ENCODE assay signal across 9 cellular contexts in the genomic region with DNA sequence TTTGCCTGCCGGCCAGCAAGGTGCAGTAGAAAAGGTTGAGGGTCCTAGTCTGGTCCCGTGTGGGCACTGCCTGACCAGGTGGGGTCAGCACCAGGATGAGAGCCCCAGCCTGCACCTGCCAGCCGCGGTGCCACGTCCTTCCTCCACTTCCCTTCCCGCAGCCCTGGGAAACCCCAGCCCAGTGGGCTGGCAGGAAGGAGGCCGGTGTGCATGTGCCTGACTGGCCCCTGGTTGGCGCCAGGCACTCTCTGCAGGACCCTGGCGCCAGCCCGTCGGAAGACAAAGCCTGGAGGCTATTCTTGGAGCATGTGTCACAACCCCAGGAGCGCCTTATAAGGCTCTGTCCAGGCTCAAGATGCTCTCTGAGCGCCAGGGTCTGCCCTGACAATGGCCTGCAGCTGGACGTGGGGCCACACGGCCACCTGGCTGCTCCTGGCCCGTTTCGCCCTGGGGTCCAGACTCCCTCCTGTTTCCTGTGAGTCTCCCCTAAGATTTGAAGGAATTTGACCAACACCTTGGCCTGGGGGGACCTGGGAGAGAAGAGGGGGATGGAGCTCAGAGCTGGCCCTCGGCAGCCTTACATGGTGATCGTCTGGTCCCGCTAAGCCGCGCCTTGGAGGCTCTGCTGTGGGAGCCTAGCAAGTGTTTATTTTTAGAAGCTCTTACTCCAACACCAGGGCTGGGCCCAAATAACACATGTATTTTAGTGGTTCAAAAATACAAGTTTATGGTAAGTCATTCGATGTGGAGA. TPM values are rescaled to one million over a fixed set of nuclear protein-coding genes. Genes with fewer than 3 reads are reported as not detected.
DNase-seq lines count a peak whose midpoint lies in the region; ATAC-seq and TF ChIP-seq lines count a peak whose summit lies in the region.
"Had no signal": no experiment of that assay in that cellular context is flagged by ENCODE, and none has a peak within 500 bp of the region (broad histone marks: within the 10 kb centered on the region; RNA-seq: fewer than 3 reads in every experiment).

No MANE protein-coding gene starts in this region.

- CTCF ChIA-PET in CD4-positive, alpha-beta T cell (lab: Charles Lee), result no interaction called here

- DNase-seq in CD4-positive, alpha-beta T cell, result no peak
- DNase-seq in SJCRH30 (no peak), Right ventricle myocardium superior (peak; percentile 70), posterior cingulate gyrus (peak in 6 of 10 donors; percentile 5 to 79 (median 38)), anterior cingulate cortex (lab: John Stamatoyannopoulos, UW) (no peak), NCI-H1694 treated with DMSO at 0.1 percent for 48 hours (lab: John Stamatoyannopoulos, UW) (no peak)
- DNase-seq: CD8-positive, alpha-beta T cell had no signal

- no peaks in the 10 kb centered on the region for H3K36me3 Mint-ChIP-seq in CD4-positive, alpha-beta T cell (ENCODE audit: low read depth)
- H3K36me3 Mint-ChIP-seq: CD8-positive, alpha-beta T cell had no signal

- TF ChIP-seq CTCF in CD4-positive, alpha-beta T cell (IDR thresholded peaks at IDR 0.05), result no peak

- H3K27me3 Mint-ChIP-seq in CD4-positive, alpha-beta T cell, result no peaks in the 10 kb centered on the region

- no peak overlapping the region for H3K4me3 Mint-ChIP-seq in CD4-positive, alpha-beta T cell
- H3K4me3 Mint-ChIP-seq: CD8-positive, alpha-beta T cell had no signal

- no peaks in the 10 kb centered on the region for H3K9me3 Mint-ChIP-seq in CD4-positive, alpha-beta T cell
- H3K9me3 Mint-ChIP-seq: CD8-positive, alpha-beta T cell had no signal

- H3K9me3 ChIP-seq in CD4-positive, alpha-beta T cell (ENCODE audit: control insufficient read depth, low read length), result no peaks in the 10 kb centered on the region
- H3K9me3 ChIP-seq in SJCRH30 (replicated peaks), result no peaks in the 10 kb centered on the region

- peaks cover 19% of the 10 kb centered on the region for H3K4me1 Mint-ChIP-seq in CD4-positive, alpha-beta T cell (ENCODE audit: low read depth)

- H3K4me3 ChIP-seq in SJCRH30, result no peak overlapping the region

- H3K27ac Mint-ChIP-seq in CD4-positive, alpha-beta T cell, result peak overlapping the region; percentile 51
- H3K27ac Mint-ChIP-seq: CD8-positive, alpha-beta T cell had no signal

- H3K27ac ChIP-seq in CD4-positive, alpha-beta T cell (ENCODE audit: low read depth, low read length), result no peak overlapping the region
- peak overlapping the region; percentile 42 for H3K27ac ChIP-seq in SJCRH30

- H3K27me3 ChIP-seq in CD4-positive, alpha-beta T cell (ENCODE audit: control insufficient read depth, insufficient read depth, low read length), result no peaks in the 10 kb centered on the region
- no peaks in the 10 kb centered on the region for H3K27me3 ChIP-seq in SJCRH30

- H3K4me1 ChIP-seq in SJCRH30, result peaks cover 55% of the 10 kb centered on the region

- no peaks in the 10 kb centered on the region for H3K36me3 ChIP-seq in SJCRH30

- POLR2A ChIA-PET in CD4-positive, alpha-beta T cell (lab: Charles Lee), result interaction anchor here (0.7 kb wide), 1 partner anchor 32 kb away, joined by 3 read pairs; a partner anchor contains a TSS

- intact Hi-C loops in CD4-positive, alpha-beta T cell (cut with DNase I, micrococcal nuclease), result no loop called here
- intact Hi-C loops in Right ventricle myocardium superior (cut with DNase I), result no loop called here
- intact Hi-C loops in posterior cingulate gyrus (cut with DNase I), result no loop called here

- ATAC-seq in CD4-positive, alpha-beta T cell (ENCODE audit: poor library complexity), result no peak
- ATAC-seq in Right ventricle myocardium superior (ENCODE audit: poor library complexity) (peak; percentile 62), HG03135 (IDR thresholded peaks at IDR 0.05; ENCODE audit: unreplicated experiment) (no peak), HG03280 (IDR thresholded peaks at IDR 0.05; ENCODE audit: unreplicated experiment) (no peak)
- ATAC-seq: CD8-positive, alpha-beta T cell had no signal

RNA-seq across cellular contexts. Expression of a gene that starts 31.9 kb away (rescaled TPM):
- 10 to 100 TPM; 56.6 to 57.2 TPM for total RNA-seq in CD4-positive, alpha-beta T cell
- 15.2 and 16.5 TPM in 2 replicates for total RNA-seq in SJCRH30 (2014; rRNA removed; shearing (Covaris generic))
- 15.3 TPM for total RNA-seq in Right ventricle myocardium superior

Comparison
In these comparisons a context has a peak if more than half of its experiments do, and no peak if none do; other contexts are left out.
1. DNase-seq: peak in Right ventricle myocardium superior (single experiment) and posterior cingulate gyrus (6 of 10); none in CD4-positive, alpha-beta T cell (0 of 10), SJCRH30 (0 of 2), anterior cingulate cortex (0 of 58) and NCI-H1694 treated with DMSO at 0.1 percent for 48 hours (single experiment).